18 cellular contexts compared by ENCODE assay signal in the genomic region with DNA sequence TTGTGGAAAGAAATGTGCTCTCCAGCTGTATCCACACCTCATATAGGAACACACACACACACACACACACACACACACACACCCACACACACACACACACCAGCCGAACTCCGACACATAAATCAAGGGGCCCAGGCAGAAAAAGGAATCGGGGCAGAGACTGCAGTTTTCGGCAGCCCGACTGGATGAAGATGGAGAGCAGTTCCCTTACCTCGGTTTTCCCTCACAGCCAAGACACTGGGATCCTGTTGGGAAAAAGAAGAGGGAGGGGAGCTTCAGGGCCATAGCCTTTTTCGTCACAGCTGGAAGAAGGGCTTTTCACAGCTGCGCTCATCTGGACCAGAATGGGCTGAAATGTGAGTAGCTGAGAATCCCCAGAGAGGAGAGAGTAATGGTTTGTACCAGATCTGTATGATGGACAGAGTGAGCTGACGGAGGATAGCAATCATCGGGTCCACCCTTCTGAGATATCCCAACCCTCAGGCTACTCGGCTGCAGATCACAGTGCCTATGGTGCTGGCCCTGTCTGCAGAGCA. TPM values are rescaled to one million over a fixed set of nuclear protein-coding genes. Genes with fewer than 3 reads are reported as not detected.
A peak's percentile ranks its signal among the peaks of the same experiment; 100 is the strongest.
DNase-seq lines count a peak whose midpoint lies in the region; ATAC-seq and TF ChIP-seq lines count a peak whose summit lies in the region.
"Had no signal": no experiment of that assay in that cellular context is flagged by ENCODE, and none has a peak within 500 bp of the region (broad histone marks: within the 10 kb centered on the region; RNA-seq: fewer than 3 reads in every experiment).

No MANE protein-coding gene starts in this region.

- H3K36me3 Mint-ChIP-seq in activated T-cell treated with anti-CD3 and anti-CD28 coated beads, Interleukin-2, amount 50 U/mL, for 24 hours (ENCODE audit: low read depth): peaks cover 51% of the 10 kb centered on the region
- peaks cover 10 to 18% of the 10 kb centered on the region in 2 donors for H3K36me3 Mint-ChIP-seq in activated T-cell treated with anti-CD3 and anti-CD28 coated beads, Interleukin-2, amount 50 U/mL, for 72 hours (ENCODE audit: insufficient read depth in 2 of 2)
- peaks cover 29% of the 10 kb centered on the region for H3K36me3 Mint-ChIP-seq in neural crest cell (ENCODE audit: low read depth)

- peak overlapping the region; percentile 23 for H3K27ac Mint-ChIP-seq in activated T-cell treated with anti-CD3 and anti-CD28 coated beads, Interleukin-2, amount 50 U/mL, for 24 hours
- no peak overlapping the region for H3K27ac Mint-ChIP-seq in activated T-cell treated with anti-CD3 and anti-CD28 coated beads, Interleukin-2, amount 50 U/mL, for 72 hours
- H3K27ac Mint-ChIP-seq in neural crest cell (ENCODE audit: unreplicated experiment): peak overlapping the region; percentile 97
- H3K27ac Mint-ChIP-seq: activated naive CD8-positive, alpha-beta T cell treated with anti-CD3 and anti-CD28 coated beads, Interleukin-2, amount 10 ng/mL, durations not matched to agents 7 days and 5 days had no signal

- TF ChIP-seq CTCF in neural crest cell (conservative IDR thresholded peaks at IDR 0.05) (no peak), transverse colon (IDR thresholded peaks at IDR 0.05) (no peak)

- 74% methylated on average over 11 of the region's 11 CpGs; no CpG with 5 or more reads in 1 of the 2 donors for WGBS in transverse colon (ENCODE audit: low coverage in 1 of 2), 2 donors

- no peaks in the 10 kb centered on the region for H3K9me3 Mint-ChIP-seq in activated T-cell treated with anti-CD3 and anti-CD28 coated beads, Interleukin-2, amount 50 U/mL, for 24 hours
- no peaks in the 10 kb centered on the region for H3K9me3 Mint-ChIP-seq in activated T-cell treated with anti-CD3 and anti-CD28 coated beads, Interleukin-2, amount 50 U/mL, for 72 hours
- no peaks in the 10 kb centered on the region for H3K9me3 Mint-ChIP-seq in neural crest cell
- H3K9me3 Mint-ChIP-seq: activated naive CD8-positive, alpha-beta T cell treated with anti-CD3 and anti-CD28 coated beads, Interleukin-2, amount 10 ng/mL, durations not matched to agents 7 days and 5 days; immature natural killer cell had no signal

- TF ChIP-seq POLR2A in transverse colon (IDR thresholded peaks at IDR 0.05) (no peak), GM18505 (IDR thresholded peaks at IDR 0.05; ENCODE audit: borderline replicate concordance, extremely low read depth, insufficient read depth, insufficient read length) (no peak)

- ATAC-seq in activated T-cell treated with anti-CD3 and anti-CD28 coated beads, Interleukin-2, amount 50 U/mL, for 72 hours (replicated peaks in 1 of 2): no peak
- ATAC-seq in GM18505 (IDR thresholded peaks at IDR 0.05; ENCODE audit: unreplicated experiment): no peak
- ATAC-seq: HCT116; stimulated activated naive CD8-positive, alpha-beta T cell treated with anti-CD3 and anti-CD28 coated beads, Interleukin-15, Interleukin-2, amounts not matched to agents 100 U/mL and 50 U/mL, for 24 hours had no signal

- in situ Hi-C loops in transverse colon (cut with MboI; ENCODE audit: low pct_ligation_motif_present in 1 of 4, low pct_unique_long_range_greater_than_20kb in 1 of 4, low sequenced_read_pairs in 3 of 4): no loop called here

- H3K36me3 ChIP-seq in transverse colon: peaks cover 0 to 21% (median 7%) of the 10 kb centered on the region in 4 donors
- H3K36me3 ChIP-seq: WERI-Rb-1 had no signal

- no peak overlapping the region for H3K4me3 ChIP-seq in transverse colon
- H3K4me3 ChIP-seq: esophagus squamous epithelium had no signal

- H3K4me1 ChIP-seq in transverse colon: peaks cover 5 to 25% (median 15%) of the 10 kb centered on the region in 4 donors

- H3K27me3 Mint-ChIP-seq in activated T-cell treated with anti-CD3 and anti-CD28 coated beads, Interleukin-2, amount 50 U/mL, for 24 hours: no peaks in the 10 kb centered on the region
- H3K27me3 Mint-ChIP-seq in activated T-cell treated with anti-CD3 and anti-CD28 coated beads, Interleukin-2, amount 50 U/mL, for 72 hours (ENCODE audit: low read depth): no peaks in the 10 kb centered on the region
- no peaks in the 10 kb centered on the region for H3K27me3 Mint-ChIP-seq in neural crest cell (ENCODE audit: low read depth)
- H3K27me3 Mint-ChIP-seq: activated naive CD8-positive, alpha-beta T cell treated with anti-CD3 and anti-CD28 coated beads, Interleukin-2, amount 10 ng/mL, durations not matched to agents 7 days and 5 days had no signal

- no peak overlapping the region for H3K4me3 Mint-ChIP-seq in activated T-cell treated with anti-CD3 and anti-CD28 coated beads, Interleukin-2, amount 50 U/mL, for 24 hours
- no peak overlapping the region for H3K4me3 Mint-ChIP-seq in activated T-cell treated with anti-CD3 and anti-CD28 coated beads, Interleukin-2, amount 50 U/mL, for 72 hours
- H3K4me3 Mint-ChIP-seq in neural crest cell: peak overlapping the region; percentile 59
- H3K4me3 Mint-ChIP-seq: activated naive CD8-positive, alpha-beta T cell treated with anti-CD3 and anti-CD28 coated beads, Interleukin-2, amount 10 ng/mL, durations not matched to agents 7 days and 5 days; immature natural killer cell had no signal

- H3K4me1 Mint-ChIP-seq in activated T-cell treated with anti-CD3 and anti-CD28 coated beads, Interleukin-2, amount 50 U/mL, for 24 hours (ENCODE audit: low read depth): peaks cover 31% of the 10 kb centered on the region
- H3K4me1 Mint-ChIP-seq in activated T-cell treated with anti-CD3 and anti-CD28 coated beads, Interleukin-2, amount 50 U/mL, for 72 hours (ENCODE audit: low read depth): peaks cover 36% of the 10 kb centered on the region
- peaks cover 57% of the 10 kb centered on the region for H3K4me1 Mint-ChIP-seq in neural crest cell

- DNase-seq in activated T-cell treated with anti-CD3 and anti-CD28 coated beads, Interleukin-2, amount 50 U/mL, for 24 hours: no peak
- no peak for DNase-seq in activated T-cell treated with anti-CD3 and anti-CD28 coated beads, Interleukin-2, amount 50 U/mL, for 72 hours
- DNase-seq in fibroblast of the conjunctiva (ENCODE audit: low read depth) (peak; percentile 58), neural crest cell (ENCODE audit: low read depth, low spot score) (no peak), transverse colon (no peak), HT-29 (ENCODE audit: low spot score) (no peak), GDM1 (lab: John Stamatoyannopoulos, UW) (no peak)
- DNase-seq: activated naive CD8-positive, alpha-beta T cell treated with anti-CD3 and anti-CD28 coated beads, Interleukin-2, amount 10 ng/mL, durations not matched to agents 7 days and 5 days; cerebellar nuclear complex; COR-L47; esophagus squamous epithelium; immature natural killer cell; NCI-H2171 treated with DMSO at 0.1 percent for 48 hours; stimulated activated naive CD8-positive, alpha-beta T cell treated with anti-CD3 and anti-CD28 coated beads, Interleukin-15, Interleukin-2, amounts not matched to agents 100 U/mL and 50 U/mL, for 24 hours; WERI-Rb-1 had no signal

- H3K27ac ChIP-seq in transverse colon: peak overlapping the region in 2 of 4 donors; percentile 6 to 44
- H3K27ac ChIP-seq: 22Rv1, WERI-Rb-1 had no signal

- intact Hi-C loops in transverse colon (cut with DNase I; ENCODE audit: low total_unique reads): no loop called here

- no peaks in the 10 kb centered on the region for H3K9me3 ChIP-seq in transverse colon
- H3K9me3 ChIP-seq: esophagus squamous epithelium had no signal

- TF ChIP-seq EP300 in transverse colon (IDR thresholded peaks at IDR 0.05; ENCODE audit: low read depth): no peak

- no peaks in the 10 kb centered on the region for H3K27me3 ChIP-seq in transverse colon
- H3K27me3 ChIP-seq: esophagus squamous epithelium had no signal

RNA-seq across cellular contexts. Expression of gene PIK3C2B, which starts 37.7 kb away (rescaled TPM):
- 10 to 100 TPM; 43.1 to 54.5 TPM for total RNA-seq in activated T-cell treated with anti-CD3 and anti-CD28 coated beads, Interleukin-2, amount 50 U/mL, for 72 hours
- 70.5 and 71.7 TPM in 2 replicates for total RNA-seq in neural crest cell
- total RNA-seq in transverse colon: 100 to 1,000 TPM in 2 of 4 donors, 10 to 100 TPM in 2; 61.9 to 181 (median 88.8) TPM
- total RNA-seq in HT-29 (2014; rRNA removed; shearing (Covaris generic)): 55.3 and 55.4 TPM in 2 replicates

RNA-seq across cellular contexts. Expression of gene PPP1R15B, which starts 45.3 kb away (rescaled TPM):
- total RNA-seq in activated T-cell treated with anti-CD3 and anti-CD28 coated beads, Interleukin-2, amount 50 U/mL, for 72 hours: 10 to 100 TPM; 82.9 to 94.2 TPM
- total RNA-seq in neural crest cell: 45.8 and 46.6 TPM in 2 replicates
- total RNA-seq in transverse colon: 10 to 100 TPM; 30.8 to 74.2 (median 54.5) TPM
- total RNA-seq in HT-29 (2014; rRNA removed; shearing (Covaris generic)): 32.6 and 40.7 TPM in 2 replicates

RNA-seq across cellular contexts. Expression of gene MDM4, which starts 59.3 kb away (rescaled TPM):
- 100 to 1,000 TPM; 147 to 153 TPM for total RNA-seq in activated T-cell treated with anti-CD3 and anti-CD28 coated beads, Interleukin-2, amount 50 U/mL, for 72 hours
- total RNA-seq in neural crest cell (92.5 and 98.2 TPM in 2 replicates), transverse colon (100 to 1,000 TPM in 2 of 4 donors, 10 to 100 TPM in 2; 64.3 to 140 (median 109) TPM)
- 18.5 and 19.4 TPM in 2 replicates for total RNA-seq in HT-29 (2014; rRNA removed; shearing (Covaris generic))
